ENCODE assay signal across 33 cellular contexts in genomic region chr7:24432677-24433076, GRCh38.
"Had no signal": no experiment of that assay in that cellular context is flagged by ENCODE, and none has a peak within 500 bp of the region (broad histone marks: within the 10 kb centered on the region; RNA-seq: fewer than 3 reads in every experiment).

No MANE protein-coding gene starts in this region.

- H3K4me1 ChIP-seq: heart left ventricle had no signal

- FAIRE-seq: astrocyte, bronchial epithelial cell, frontal cortex had no signal

- H3K36me3 ChIP-seq: brain microvascular endothelial cell, heart left ventricle had no signal

- H3K36me3 Mint-ChIP-seq: activated naive CD8-positive, alpha-beta T cell had no signal

- H3K27me3 ChIP-seq: brain microvascular endothelial cell, heart left ventricle had no signal

- H3K9me3 Mint-ChIP-seq: activated CD4-positive, alpha-beta memory T cell treated with anti-CD3 and anti-CD28 coated beads, Interleukin-2, amount 10 ng/mL, durations not matched to agents 7 days and 5 days; activated T-cell treated with anti-CD3 and anti-CD28 coated beads, Interleukin-2, amount 50 U/mL, for 24 hours; central memory CD8-positive, alpha-beta T cell; dendritic cell treated with granulocyte-macrophage colony-stimulating factor and Interleukin-4, amounts not matched to agents 40 ng/mL and 50 ng/mL, for 4 days; endodermal cell; T-helper 2 cell treated with Interferon-gamma antibody and Interleukin-4, amounts not matched to agents 5 μg/mL and 100 μg/mL, for 36 hours had no signal

- H3K4me1 Mint-ChIP-seq: activated CD4-positive, alpha-beta memory T cell treated with anti-CD3 and anti-CD28 coated beads, Interleukin-2, amount 10 ng/mL, durations not matched to agents 7 days and 5 days; activated CD4-positive, alpha-beta T cell treated with anti-CD3 and anti-CD28 coated beads, Interleukin-2, amount 10 ng/mL, durations not matched to agents 7 days and 5 days; T-helper 17 cell had no signal

- H3K4me3 Mint-ChIP-seq: activated CD4-positive, alpha-beta memory T cell treated with anti-CD3 and anti-CD28 coated beads, Interleukin-2, amount 10 ng/mL, durations not matched to agents 7 days and 5 days; activated CD4-positive, alpha-beta T cell treated with anti-CD3 and anti-CD28 coated beads, Interleukin-2, amount 10 ng/mL, durations not matched to agents 7 days and 5 days; activated naive CD8-positive, alpha-beta T cell; activated T-cell treated with anti-CD3 and anti-CD28 coated beads, Interleukin-2, amount 50 U/mL, for 24 hours; activated T-cell treated with anti-CD3 and anti-CD28 coated beads, Interleukin-2, amount 50 U/mL, for 72 hours; central memory CD8-positive, alpha-beta T cell; dendritic cell treated with granulocyte-macrophage colony-stimulating factor and Interleukin-4, amounts not matched to agents 40 ng/mL and 50 ng/mL, for 4 days; endodermal cell; T-helper 17 cell; T-helper 2 cell treated with Interferon-gamma antibody and Interleukin-4, amounts not matched to agents 5 μg/mL and 100 μg/mL, for 36 hours; WTC11 had no signal

- H3K27ac ChIP-seq: brain microvascular endothelial cell, coronary artery, dorsolateral prefrontal cortex, heart left ventricle, VCaP had no signal

- DNase-seq: activated CD4-positive, alpha-beta memory T cell treated with anti-CD3 and anti-CD28 coated beads, Interleukin-2, amount 10 ng/mL, durations not matched to agents 7 days and 5 days; activated CD4-positive, alpha-beta T cell treated with anti-CD3 and anti-CD28 coated beads for 1 hour; activated CD4-positive, alpha-beta T cell treated with anti-CD3 and anti-CD28 coated beads for 4 hours; activated CD4-positive, alpha-beta T cell treated with anti-CD3 and anti-CD28 coated beads, Interleukin-2, amount 10 ng/mL, durations not matched to agents 7 days and 5 days; activated CD4-positive, alpha-beta T cell treated with anti-CD3 and anti-CD28 coated beads, Interleukin-2, amount 50 U/mL, for 4 hours; activated CD8-positive, alpha-beta memory T cell treated with anti-CD3 and anti-CD28 coated beads, Interleukin-2, amount 50 U/mL, for 48 hours; activated gamma-delta T cell; activated naive CD4-positive, alpha-beta T cell treated with anti-CD3 and anti-CD28 coated beads, Interleukin-2, amount 50 U/mL, for 16 hours; activated naive CD4-positive, alpha-beta T cell treated with Interleukin-2 at 50 U/mL for 16 hours; activated T-cell treated with anti-CD3 and anti-CD28 coated beads for 4 hours; activated T-cell treated with anti-CD3 and anti-CD28 coated beads, Interleukin-2, amount 50 U/mL, for 24 hours; activated T-cell treated with anti-CD3 and anti-CD28 coated beads, Interleukin-2, amount 50 U/mL, for 72 hours; amniotic stem cell; anterior cingulate cortex; brain microvascular endothelial cell; dorsolateral prefrontal cortex; effector memory CD4-positive, alpha-beta T cell; endodermal cell; foreskin fibroblast; heart left ventricle; T-helper 1 cell; T-helper 17 cell; T1000 had no signal

- H3K27ac Mint-ChIP-seq: activated CD4-positive, alpha-beta memory T cell treated with anti-CD3 and anti-CD28 coated beads, Interleukin-2, amount 10 ng/mL, durations not matched to agents 7 days and 5 days; activated CD4-positive, alpha-beta T cell treated with anti-CD3 and anti-CD28 coated beads, Interleukin-2, amount 10 ng/mL, durations not matched to agents 7 days and 5 days; activated naive CD8-positive, alpha-beta T cell; activated T-cell treated with anti-CD3 and anti-CD28 coated beads, Interleukin-2, amount 50 U/mL, for 24 hours; activated T-cell treated with anti-CD3 and anti-CD28 coated beads, Interleukin-2, amount 50 U/mL, for 72 hours; dendritic cell treated with granulocyte-macrophage colony-stimulating factor and Interleukin-4, amounts not matched to agents 40 ng/mL and 50 ng/mL, for 4 days; endodermal cell; T-helper 17 cell; T-helper 2 cell treated with Interferon-gamma antibody and Interleukin-4, amounts not matched to agents 5 μg/mL and 100 μg/mL, for 36 hours; WTC11 had no signal

- H3K4me3 ChIP-seq: coronary artery, dorsolateral prefrontal cortex, heart left ventricle had no signal

- H3K9me3 ChIP-seq: heart left ventricle had no signal

- H3K27me3 Mint-ChIP-seq: activated CD4-positive, alpha-beta memory T cell treated with anti-CD3 and anti-CD28 coated beads, Interleukin-2, amount 10 ng/mL, durations not matched to agents 7 days and 5 days; activated T-cell treated with anti-CD3 and anti-CD28 coated beads, Interleukin-2, amount 50 U/mL, for 24 hours; central memory CD8-positive, alpha-beta T cell; dendritic cell treated with granulocyte-macrophage colony-stimulating factor and Interleukin-4, amounts not matched to agents 40 ng/mL and 50 ng/mL, for 4 days had no signal
